Comparison of ENCODE assay signal across 8 cellular contexts in the genomic region with DNA sequence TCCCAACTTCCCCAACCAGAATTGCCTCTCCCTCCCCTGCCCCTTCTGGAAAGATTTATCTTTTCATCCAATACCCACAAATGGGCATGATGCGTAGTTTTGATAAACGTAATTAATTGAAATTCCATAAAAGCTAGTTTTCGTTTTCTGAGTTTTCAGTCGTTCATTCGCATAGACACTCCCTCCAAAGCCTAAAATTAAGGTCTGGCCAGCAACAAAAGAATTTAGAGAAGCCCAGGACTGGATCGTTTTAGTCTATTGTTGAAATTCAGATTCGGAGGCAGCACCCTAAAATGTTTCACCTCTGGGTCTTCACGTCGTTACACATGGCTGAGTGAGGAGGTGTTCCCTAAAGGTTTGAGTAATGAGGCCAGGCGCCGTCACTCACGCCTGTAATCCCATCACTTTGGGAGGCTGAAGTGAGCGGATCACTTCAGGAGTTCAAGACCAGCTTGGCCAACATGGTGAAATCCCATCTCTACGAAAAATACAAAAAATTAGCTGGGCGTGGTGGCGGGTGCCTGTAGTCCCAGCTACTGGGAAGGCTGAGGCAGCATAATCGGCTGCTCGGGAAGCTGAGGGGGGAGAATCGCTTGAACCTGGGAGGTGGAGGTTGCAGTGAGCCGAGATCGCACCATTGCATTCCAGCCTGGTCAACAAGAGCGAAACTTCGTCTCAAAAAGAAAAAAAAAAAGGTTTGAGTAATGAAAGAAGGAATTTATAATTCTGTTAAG. TPM values are rescaled to one million over a fixed set of nuclear protein-coding genes. Genes with fewer than 3 reads are reported as not detected.
DNase-seq lines count a peak whose midpoint lies in the region; ATAC-seq and TF ChIP-seq lines count a peak whose summit lies in the region.

No MANE protein-coding gene starts in this region.

- H3K36me3 ChIP-seq in iPS-15b (ENCODE audit: control insufficient read depth, insufficient read depth, low read length) = no peaks in the 10 kb centered on the region

- H3K27ac Mint-ChIP-seq in activated CD8-positive, alpha-beta T cell treated with anti-CD3 and anti-CD28 coated beads for 36 hours = peak overlapping the region; percentile 88
- peak overlapping the region; percentile 87 to 97 for H3K27ac Mint-ChIP-seq in stimulated activated naive CD8-positive, alpha-beta T cell treated with anti-CD3 and anti-CD28 coated beads, Interleukin-15, amount 100 ng/mL, for 72 hours

- H3K4me1 Mint-ChIP-seq in activated CD8-positive, alpha-beta T cell treated with anti-CD3 and anti-CD28 coated beads for 36 hours (ENCODE audit: low read depth) = peaks cover 36% of the 10 kb centered on the region
- peaks cover 44% of the 10 kb centered on the region for H3K4me1 Mint-ChIP-seq in stimulated activated naive CD8-positive, alpha-beta T cell treated with anti-CD3 and anti-CD28 coated beads, Interleukin-15, amount 100 ng/mL, for 72 hours

- POLR2A ChIA-PET in activated CD8-positive, alpha-beta T cell treated with anti-CD3 and anti-CD28 coated beads for 36 hours (lab: Charles Lee) = interaction anchor here (0.9 to 3.3 kb wide), 6 partner anchors 8 to 107 kb away, joined by 3 to 15 read pairs (median 4); a partner anchor contains a TSS

- DNase-seq in DMS 273 (lab: John Stamatoyannopoulos, UW; ENCODE audit: unreplicated experiment) (peak; percentile 52), DMS 273 treated with DMSO at 0.1 percent for 48 hours (lab: John Stamatoyannopoulos, UW) (no peak), DMS79 treated with DMSO at 0.1 percent for 48 hours (lab: John Stamatoyannopoulos, UW) (no peak), SKM-1 treated with dmso at 0.1 percent for 144 hours (lab: John Stamatoyannopoulos, UW; ENCODE audit: unreplicated experiment) (no peak), superior temporal gyrus (ENCODE audit: extremely low spot score) (no peak)
- DNase-seq in activated CD8-positive, alpha-beta T cell treated with anti-CD3 and anti-CD28 coated beads for 36 hours = no peak
- no peak for DNase-seq in stimulated activated naive CD8-positive, alpha-beta T cell treated with anti-CD3 and anti-CD28 coated beads, Interleukin-15, amount 100 ng/mL, for 72 hours

- H3K4me3 ChIP-seq in iPS-15b (ENCODE audit: low read depth, low read length) = peak overlapping the region; percentile 98

- H3K9ac ChIP-seq in iPS-15b (ENCODE audit: low read depth, low read length) = peak overlapping the region; percentile 95

- peaks cover 6% of the 10 kb centered on the region for H3K4me1 ChIP-seq in iPS-15b (ENCODE audit: control insufficient read depth, insufficient read depth, low read length)

- no peaks in the 10 kb centered on the region for H3K27me3 Mint-ChIP-seq in activated CD8-positive, alpha-beta T cell treated with anti-CD3 and anti-CD28 coated beads for 36 hours
- no peaks in the 10 kb centered on the region for H3K27me3 Mint-ChIP-seq in stimulated activated naive CD8-positive, alpha-beta T cell treated with anti-CD3 and anti-CD28 coated beads, Interleukin-15, amount 100 ng/mL, for 72 hours

- H3K27me3 ChIP-seq in iPS-15b (ENCODE audit: control insufficient read depth, insufficient read depth, low read length) = peaks cover 4% of the 10 kb centered on the region

- CTCF ChIA-PET in activated CD8-positive, alpha-beta T cell treated with anti-CD3 and anti-CD28 coated beads for 36 hours (lab: Charles Lee) = interaction anchor here (1.0 to 1.7 kb wide), 5 partner anchors 11 to 339 kb away, joined by 3 to 7 read pairs (median 3); no protein-coding TSS in a partner anchor

- intact Hi-C loops in activated CD8-positive, alpha-beta T cell treated with anti-CD3 and anti-CD28 coated beads for 36 hours (cut with micrococcal nuclease) = no loop called here

- ATAC-seq in activated CD8-positive, alpha-beta T cell treated with anti-CD3 and anti-CD28 coated beads for 36 hours = peak; percentile 2
- no peak for ATAC-seq in stimulated activated naive CD8-positive, alpha-beta T cell treated with anti-CD3 and anti-CD28 coated beads, Interleukin-15, amount 100 ng/mL, for 72 hours

- TF ChIP-seq CTCF in activated CD8-positive, alpha-beta T cell treated with anti-CD3 and anti-CD28 coated beads for 36 hours (IDR thresholded peaks at IDR 0.05) = no peak

- H3K4me3 Mint-ChIP-seq in activated CD8-positive, alpha-beta T cell treated with anti-CD3 and anti-CD28 coated beads for 36 hours = peak overlapping the region; percentile 91
- peak overlapping the region; percentile 87 for H3K4me3 Mint-ChIP-seq in stimulated activated naive CD8-positive, alpha-beta T cell treated with anti-CD3 and anti-CD28 coated beads, Interleukin-15, amount 100 ng/mL, for 72 hours

- no peaks in the 10 kb centered on the region for H3K9me3 ChIP-seq in iPS-15b (ENCODE audit: control insufficient read depth, insufficient read depth, low read length)

- no peaks in the 10 kb centered on the region for H3K9me3 Mint-ChIP-seq in activated CD8-positive, alpha-beta T cell treated with anti-CD3 and anti-CD28 coated beads for 36 hours
- peaks cover 0 to 7% of the 10 kb centered on the region in 2 donors for H3K9me3 Mint-ChIP-seq in stimulated activated naive CD8-positive, alpha-beta T cell treated with anti-CD3 and anti-CD28 coated beads, Interleukin-15, amount 100 ng/mL, for 72 hours

- H3K36me3 Mint-ChIP-seq in activated CD8-positive, alpha-beta T cell treated with anti-CD3 and anti-CD28 coated beads for 36 hours (ENCODE audit: low read depth) = peaks cover 14% of the 10 kb centered on the region

RNA-seq across cellular contexts. Expression of a gene that starts 0.6 kb away (rescaled TPM):
- 100 to 1,000 TPM; 169 to 179 TPM for total RNA-seq in activated CD8-positive, alpha-beta T cell treated with anti-CD3 and anti-CD28 coated beads for 36 hours

RNA-seq across cellular contexts. Expression of a gene that starts 16.6 kb away (rescaled TPM):
- total RNA-seq in activated CD8-positive, alpha-beta T cell treated with anti-CD3 and anti-CD28 coated beads for 36 hours = not detected

RNA-seq across cellular contexts. Expression of a gene that starts 57.2 kb away (rescaled TPM):
- under 1 TPM in 1 of 2 experiments, not detected in 1; 0.16 TPM for total RNA-seq in activated CD8-positive, alpha-beta T cell treated with anti-CD3 and anti-CD28 coated beads for 36 hours

RNA-seq across cellular contexts. Expression of a gene that starts 59.2 kb away (rescaled TPM):
- total RNA-seq in activated CD8-positive, alpha-beta T cell treated with anti-CD3 and anti-CD28 coated beads for 36 hours = 10 to 100 TPM; 45.5 to 47.7 TPM
